8 cellular contexts compared by ENCODE assay signal in the genomic region with DNA sequence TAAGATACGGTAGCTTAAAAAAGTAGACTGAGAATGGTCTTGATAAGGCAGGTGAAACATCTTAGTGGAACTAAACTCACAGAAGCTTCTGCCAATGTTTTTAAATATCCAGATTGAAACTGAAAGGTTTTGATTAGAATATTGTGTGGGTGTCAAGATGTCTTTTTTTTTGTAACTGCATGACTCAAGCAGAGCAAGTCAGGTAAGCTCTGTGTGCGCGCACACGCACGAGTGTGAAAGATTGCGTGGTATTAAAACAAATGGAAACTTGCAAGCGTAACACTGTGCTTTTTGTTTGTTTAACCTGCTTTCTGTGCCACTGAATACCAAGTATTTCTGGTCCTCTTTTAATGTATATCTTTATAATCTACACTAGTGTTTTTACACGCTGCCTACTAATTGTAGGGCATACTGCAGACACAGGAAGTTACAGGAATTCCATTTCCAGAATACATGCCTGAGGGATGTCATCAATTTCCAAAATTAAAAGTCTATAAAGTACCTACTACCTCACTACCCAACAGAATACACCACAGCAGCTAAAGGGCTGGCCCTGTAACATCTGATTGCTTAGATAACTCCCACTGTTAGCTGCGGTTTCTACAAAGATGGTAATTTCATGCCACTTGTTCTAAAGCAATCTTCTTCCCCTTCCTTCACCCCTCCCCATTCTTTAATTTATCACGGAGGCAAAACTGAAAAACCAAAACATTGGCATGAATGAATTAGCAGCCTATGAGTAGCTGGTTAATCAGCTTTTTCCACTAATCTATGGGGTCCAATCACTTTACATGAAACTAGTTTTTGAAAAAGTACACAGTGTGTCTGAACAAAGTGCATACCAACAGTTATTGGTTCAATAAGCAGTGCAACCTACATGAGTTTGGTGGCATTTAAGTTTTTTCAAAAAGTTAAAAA.
DNase-seq lines count a peak whose midpoint lies in the region; ATAC-seq and FAIRE-seq lines count a peak whose summit lies in the region.

No MANE protein-coding gene starts in this region.

- H3K27ac ChIP-seq in trophoblast cell (ENCODE audit: low read depth, low read length): no peak overlapping the region
- no peak overlapping the region for H3K27ac ChIP-seq in aorta (ENCODE audit: low read depth in 1 of 2, low read length in 2 of 2)

- H3K27me3 ChIP-seq in trophoblast cell (ENCODE audit: insufficient read depth, low read length): no peaks in the 10 kb centered on the region
- H3K27me3 ChIP-seq in aorta (ENCODE audit: control insufficient read depth in 1 of 2, insufficient read depth in 2 of 2, low read length in 1 of 2): no peaks in the 10 kb centered on the region

- peaks cover 0 to 7% of the 10 kb centered on the region in 2 experiments for H3K4me1 ChIP-seq in trophoblast cell (ENCODE audit: control insufficient read depth in 1 of 2, insufficient read depth in 2 of 2, low read length in 2 of 2)
- H3K4me1 ChIP-seq in aorta (ENCODE audit: control insufficient read depth in 1 of 2, insufficient read depth in 2 of 2, low read length in 2 of 2): no peaks in the 10 kb centered on the region

- H3K4me3 ChIP-seq in trophoblast cell (ENCODE audit: low read depth, low read length) (no peak overlapping the region), aorta (ENCODE audit: low read length in 2 of 2) (no peak overlapping the region)

- no peak overlapping the region for H2BK5ac ChIP-seq in trophoblast cell (ENCODE audit: low read depth, low read length, poor library complexity)

- no peak overlapping the region for H3K4me3 Mint-ChIP-seq in activated CD8-positive, alpha-beta T cell treated with anti-CD3 and anti-CD28 coated beads, Interleukin-2, amount 10 ng/mL, durations not matched to agents 7 days and 5 days

- peaks cover 27% of the 10 kb centered on the region for H3K36me3 Mint-ChIP-seq in activated CD8-positive, alpha-beta T cell treated with anti-CD3 and anti-CD28 coated beads, Interleukin-2, amount 10 ng/mL, durations not matched to agents 7 days and 5 days (ENCODE audit: low read depth)

- CTCF ChIA-PET in activated CD8-positive, alpha-beta T cell treated with anti-CD3 and anti-CD28 coated beads, Interleukin-2, amount 10 ng/mL, durations not matched to agents 7 days and 5 days (lab: Charles Lee): interaction anchor here (1.0 to 1.4 kb wide), 3 partner anchors 31 to 447 kb away, joined by 3 to 4 read pairs (median 3); no protein-coding TSS in a partner anchor

- peak; percentile 41 for FAIRE-seq in GM18507 (lab: Jason Lieb, UNC)

- no peak overlapping the region for H3K4ac ChIP-seq in trophoblast cell (ENCODE audit: low read depth, low read length)

- H3K36me3 ChIP-seq in trophoblast cell (ENCODE audit: control insufficient read depth in 1 of 2, insufficient read depth in 2 of 2, low read length in 2 of 2) (peaks cover 6 to 9% of the 10 kb centered on the region in 2 experiments), aorta (ENCODE audit: control insufficient read depth in 1 of 2, insufficient read depth in 2 of 2, low read length in 1 of 2) (peaks cover 0 to 2% of the 10 kb centered on the region in 2 donors)

- no peak overlapping the region for H4K12ac ChIP-seq in trophoblast cell (ENCODE audit: low read depth, low read length)

- H3K9me3 ChIP-seq in trophoblast cell (ENCODE audit: insufficient read depth, low read depth, low read length): no peaks in the 10 kb centered on the region
- no peaks in the 10 kb centered on the region for H3K9me3 ChIP-seq in aorta (ENCODE audit: control insufficient read depth, low read length)

- H2AK5ac ChIP-seq in trophoblast cell (ENCODE audit: low read length): no peak overlapping the region

- no peak overlapping the region for H4K91ac ChIP-seq in trophoblast cell (ENCODE audit: low read depth, low read length)

- peak overlapping the region; percentile 53 for H3K27ac Mint-ChIP-seq in activated CD8-positive, alpha-beta T cell treated with anti-CD3 and anti-CD28 coated beads, Interleukin-2, amount 10 ng/mL, durations not matched to agents 7 days and 5 days

- DNase-seq in GM18507 (ENCODE audit: extremely low spot score, insufficient read length, low read depth) (no peak), NCI-H1105 treated with DMSO at 0.1 percent for 48 hours (lab: John Stamatoyannopoulos, UW) (no peak), trophoblast cell (no peak), aorta (no peak)
- DNase-seq in activated CD8-positive, alpha-beta T cell treated with anti-CD3 and anti-CD28 coated beads, Interleukin-2, amount 10 ng/mL, durations not matched to agents 7 days and 5 days: no peak
- peak; percentile 37 for DNase-seq in stimulated activated CD4-positive, alpha-beta T cell treated with anti-CD3 and anti-CD28 coated beads, Interleukin-12 subunit alpha, Interleukin-12 subunit beta, amount 100 ng/mL, for 4 hours

- POLR2A ChIA-PET in activated CD8-positive, alpha-beta T cell treated with anti-CD3 and anti-CD28 coated beads, Interleukin-2, amount 10 ng/mL, durations not matched to agents 7 days and 5 days (lab: Charles Lee): interaction anchor here (0.6 to 0.7 kb wide), 3 partner anchors 93 to 364 kb away, joined by 3 to 4 read pairs (median 3); no protein-coding TSS in a partner anchor

- H2BK12ac ChIP-seq in trophoblast cell (ENCODE audit: low read length): no peak overlapping the region

- no peak overlapping the region for H3K9ac ChIP-seq in trophoblast cell (ENCODE audit: low read length)

- peak; percentile 61 for ATAC-seq in HG03064 (IDR thresholded peaks at IDR 0.05; ENCODE audit: low read depth, unreplicated experiment)
- ATAC-seq in activated CD8-positive, alpha-beta T cell treated with anti-CD3 and anti-CD28 coated beads, Interleukin-2, amount 10 ng/mL, durations not matched to agents 7 days and 5 days: peak; percentile 61
- ATAC-seq in GM19035 (IDR thresholded peaks at IDR 0.05; ENCODE audit: unreplicated experiment): no peak
- no peak for ATAC-seq in aorta (ENCODE audit: low FRiP score)

- no peaks in the 10 kb centered on the region for H3K27me3 Mint-ChIP-seq in activated CD8-positive, alpha-beta T cell treated with anti-CD3 and anti-CD28 coated beads, Interleukin-2, amount 10 ng/mL, durations not matched to agents 7 days and 5 days (ENCODE audit: low read depth)

- intact Hi-C loops in aorta (cut with DNase I): no loop called here

- H3K23ac ChIP-seq in trophoblast cell (ENCODE audit: low read length): no peak overlapping the region

- no peak overlapping the region for H3K4me2 ChIP-seq in trophoblast cell (ENCODE audit: low read length)

- H3K79me2 ChIP-seq in trophoblast cell (ENCODE audit: control insufficient read depth, insufficient read depth, low read length, poor library complexity): no peaks in the 10 kb centered on the region

- H3K14ac ChIP-seq in trophoblast cell (ENCODE audit: low read length): no peak overlapping the region

- no peaks in the 10 kb centered on the region for H3K9me3 Mint-ChIP-seq in activated CD8-positive, alpha-beta T cell treated with anti-CD3 and anti-CD28 coated beads, Interleukin-2, amount 10 ng/mL, durations not matched to agents 7 days and 5 days (ENCODE audit: insufficient read depth)

- no peak overlapping the region for H2BK120ac ChIP-seq in trophoblast cell (ENCODE audit: insufficient read depth, low read length, poor library complexity)

- WGBS in trophoblast cell (ENCODE audit: extremely low coverage, insufficient coverage, insufficient read length): no CpG with 5 or more reads among the region's 10 CpGs
- 87 to 92% methylated on average over 10 of the region's 10 CpGs for WGBS in aorta, 2 donors

- no peak overlapping the region for H2AFZ ChIP-seq in trophoblast cell (ENCODE audit: insufficient read depth, low read length, poor library complexity)

- peaks cover 35% of the 10 kb centered on the region for H3K4me1 Mint-ChIP-seq in activated CD8-positive, alpha-beta T cell treated with anti-CD3 and anti-CD28 coated beads, Interleukin-2, amount 10 ng/mL, durations not matched to agents 7 days and 5 days (ENCODE audit: low read depth)

- H4K8ac ChIP-seq in trophoblast cell (ENCODE audit: low read depth, low read length): no peak overlapping the region

- no peak overlapping the region for H3K18ac ChIP-seq in trophoblast cell (ENCODE audit: low read length)

- H3K79me1 ChIP-seq in trophoblast cell (ENCODE audit: low read length): no peaks in the 10 kb centered on the region

Comparison
In these comparisons a context has a peak if more than half of its experiments do, and no peak if none do; other contexts are left out.
1. ATAC-seq: peak in HG03064 (single experiment) and activated CD8-positive, alpha-beta T cell treated with anti-CD3 and anti-CD28 coated beads, Interleukin-2, amount 10 ng/mL, durations not matched to agents 7 days and 5 days (single experiment); none in GM19035 (single experiment) and aorta (single experiment).